Comparison of ENCODE assay signal across 18 cellular contexts in genomic region chr3:138803006-138803653, GRCh38. TPM values are rescaled to one million over a fixed set of nuclear protein-coding genes. Genes with fewer than 3 reads are reported as not detected.
DNase-seq lines count a peak whose midpoint lies in the region; ATAC-seq, FAIRE-seq and TF ChIP-seq lines count a peak whose summit lies in the region.
"Had no signal": no experiment of that assay in that cellular context is flagged by ENCODE, and none has a peak within 500 bp of the region (broad histone marks: within the 10 kb centered on the region; RNA-seq: fewer than 3 reads in every experiment).

No MANE protein-coding gene starts in this region.

- BruUV-seq in HepG2 (replicated peaks; lab: Mats Ljungman, UMichigan): no TSS peak

- H3K9me3 ChIP-seq in HepG2 (ENCODE audit: low read length): no peaks in the 10 kb centered on the region

- H3K4me3 ChIP-seq in HepG2 (replicated peaks in 1 of 3; ENCODE audit: insufficient read depth in 1 of 3, low read depth in 2 of 3, low read length in 3 of 3): no peak overlapping the region; a peak in 1 of 6 replicates
- H3K4me3 ChIP-seq: BLaER1 treated with 17β-estradiol and CSF1 and Interleukin-3, amounts not matched to agents 10 nM and 100 nM; K562 had no signal

- POLR2A ChIA-PET in HepG2 (lab: Yijun Ruan, JAX): no interaction called here

- DNase-seq in activated naive CD4-positive, alpha-beta T cell treated with anti-CD3 and anti-CD28 coated beads, Interleukin-2, amount 50 U/mL, for 72 hours (ENCODE audit: low spot score in 2 of 2): no peak
- DNase-seq in SK-MEL-5 (ENCODE audit: low read depth, low spot score) (peak; percentile 63), HepG2 (ENCODE audit: low spot score) (peak; percentile 15), renal cortical epithelial cell (ENCODE audit: low read depth) (peak; percentile 32), SKM-1 treated with dmso at 0.1 percent for 144 hours (lab: John Stamatoyannopoulos, UW; ENCODE audit: unreplicated experiment) (no peak), glutamatergic neuron (no peak)
- DNase-seq: DMS79, NCI-H1694, NCI-H82, Right ventricle myocardium superior had no signal

- CTCF ChIA-PET in HepG2 (lab: Yijun Ruan, JAX; ENCODE audit: low intra/inter-chr PET ratio, low total read pairs): no interaction called here

- WGBS in HepG2 (ENCODE audit: low lambda C conversion rate): 49% methylated on average over 2 of the region's 2 CpGs

- no peaks in the 10 kb centered on the region for H3K27me3 ChIP-seq in HepG2 (ENCODE audit: control insufficient read depth in 1 of 2, insufficient read depth in 2 of 2, low read length in 2 of 2)
- H3K27me3 ChIP-seq: BLaER1 treated with 17β-estradiol and CSF1 and Interleukin-3, amounts not matched to agents 10 nM and 100 nM had no signal

- no peak for TF ChIP-seq CTCF in HepG2 (CRISPR knock-in tag; IDR thresholded peaks at IDR 0.05)
- no peak for TF ChIP-seq CTCF in glutamatergic neuron (IDR thresholded peaks at IDR 0.05; ENCODE audit: partially characterized antibody, unreplicated experiment)

- peak overlapping the region; percentile 31 for H3K27ac Mint-ChIP-seq in activated naive CD4-positive, alpha-beta T cell treated with anti-CD3 and anti-CD28 coated beads, Interleukin-2, amount 50 U/mL, for 24 hours
- no peak overlapping the region for H3K27ac Mint-ChIP-seq in activated naive CD4-positive, alpha-beta T cell treated with anti-CD3 and anti-CD28 coated beads, Interleukin-2, amount 50 U/mL, for 72 hours
- H3K27ac Mint-ChIP-seq in glutamatergic neuron (ENCODE audit: unreplicated experiment): no peak overlapping the region

- in situ Hi-C loops in SK-MEL-5 (cut with HindIII; ENCODE audit: low pct_unique_long_range_greater_than_20kb, low sequenced_read_pairs) (no loop called here), HepG2 (cut with HindIII; ENCODE audit: extremely low pct_ligation_motif_present, low pct_unique_long_range_greater_than_20kb) (no loop called here)

- no peak overlapping the region for H3K4me3 Mint-ChIP-seq in activated naive CD4-positive, alpha-beta T cell treated with anti-CD3 and anti-CD28 coated beads, Interleukin-2, amount 50 U/mL, for 24 hours
- no peak overlapping the region for H3K4me3 Mint-ChIP-seq in glutamatergic neuron (ENCODE audit: unreplicated experiment)

- H3K27ac ChIP-seq in HepG2 (ENCODE audit: extremely low read length, insufficient read depth, low read length): peak overlapping the region; percentile 29
- H3K27ac ChIP-seq: BLaER1 treated with 17β-estradiol and CSF1 and Interleukin-3, amounts not matched to agents 10 nM and 100 nM had no signal

- H4K20me1 ChIP-seq in HepG2 (ENCODE audit: insufficient read depth, low read length): peaks cover 20% of the 10 kb centered on the region

- peaks cover 5% of the 10 kb centered on the region for H3K36me3 Mint-ChIP-seq in activated naive CD4-positive, alpha-beta T cell treated with anti-CD3 and anti-CD28 coated beads, Interleukin-2, amount 50 U/mL, for 24 hours
- H3K36me3 Mint-ChIP-seq in activated naive CD4-positive, alpha-beta T cell treated with anti-CD3 and anti-CD28 coated beads, Interleukin-2, amount 50 U/mL, for 72 hours: no peaks in the 10 kb centered on the region
- no peaks in the 10 kb centered on the region for H3K36me3 Mint-ChIP-seq in glutamatergic neuron (ENCODE audit: unreplicated experiment)

- no peak overlapping the region for H2AFZ ChIP-seq in HepG2 (ENCODE audit: low read length)

- no peak for TF ChIP-seq POLR2A in HepG2 (IDR thresholded peaks at IDR 0.05; ENCODE audit: insufficient read depth in 1 of 2, low read depth in 2 of 2, low read length in 2 of 2)

- no peaks in the 10 kb centered on the region for H3K9me3 Mint-ChIP-seq in activated naive CD4-positive, alpha-beta T cell treated with anti-CD3 and anti-CD28 coated beads, Interleukin-2, amount 50 U/mL, for 24 hours
- H3K9me3 Mint-ChIP-seq in activated naive CD4-positive, alpha-beta T cell treated with anti-CD3 and anti-CD28 coated beads, Interleukin-2, amount 50 U/mL, for 72 hours: peaks cover 0 to 8% of the 10 kb centered on the region in 2 donors
- H3K9me3 Mint-ChIP-seq in glutamatergic neuron (ENCODE audit: unreplicated experiment): no peaks in the 10 kb centered on the region

- no peaks in the 10 kb centered on the region for H3K27me3 Mint-ChIP-seq in activated naive CD4-positive, alpha-beta T cell treated with anti-CD3 and anti-CD28 coated beads, Interleukin-2, amount 50 U/mL, for 24 hours
- H3K27me3 Mint-ChIP-seq in glutamatergic neuron (ENCODE audit: unreplicated experiment): no peaks in the 10 kb centered on the region

- no peak overlapping the region for H3K9ac ChIP-seq in HepG2 (ENCODE audit: insufficient read depth, low read depth, low read length)
- H3K9ac ChIP-seq: BLaER1 treated with 17β-estradiol and CSF1 and Interleukin-3, amounts not matched to agents 10 nM and 100 nM had no signal

- H3K4me1 ChIP-seq in HepG2 (ENCODE audit: insufficient read depth, low read length): peaks cover 28% of the 10 kb centered on the region

- H3K4me2 ChIP-seq in HepG2 (ENCODE audit: low read depth, low read length): peak overlapping the region; percentile 5; the same call in 1 of the 2 replicates
- H3K4me2 ChIP-seq: BLaER1 treated with 17β-estradiol and CSF1 and Interleukin-3, amounts not matched to agents 10 nM and 100 nM had no signal

- H3K36me3 ChIP-seq in HepG2 (replicated peaks in 1 of 2; ENCODE audit: control insufficient read depth in 1 of 2, insufficient read depth in 2 of 2, low read length in 2 of 2): no peaks in the 10 kb centered on the region; a peak in 2 of 5 replicates

- ATAC-seq in activated naive CD4-positive, alpha-beta T cell treated with anti-CD3 and anti-CD28 coated beads, Interleukin-2, amount 50 U/mL, for 72 hours: no peak
- ATAC-seq in HepG2 (peak; percentile 59), GM18873 (IDR thresholded peaks at IDR 0.05; ENCODE audit: low FRiP score, unreplicated experiment) (no peak)
- ATAC-seq: K562, Panc1 had no signal

- TF ChIP-seq EP300 in HepG2 (IDR thresholded peaks at IDR 0.05; ENCODE audit: low read depth in 2 of 2, low read length in 2 of 2) (no peak), HepG2 (CRISPR knock-in tag; IDR thresholded peaks at IDR 0.05; ENCODE audit: borderline replicate concordance) (no peak)

- no peak for FAIRE-seq in HepG2 (lab: Jason Lieb, UNC)
- FAIRE-seq: G401.6, GM12892, GM19239, K562 had no signal

- peaks cover 49% of the 10 kb centered on the region for H3K4me1 Mint-ChIP-seq in activated naive CD4-positive, alpha-beta T cell treated with anti-CD3 and anti-CD28 coated beads, Interleukin-2, amount 50 U/mL, for 24 hours
- no peaks in the 10 kb centered on the region for H3K4me1 Mint-ChIP-seq in glutamatergic neuron (ENCODE audit: low read depth, unreplicated experiment)

- intact Hi-C loops in HepG2 (cut with micrococcal nuclease; ENCODE audit: unreplicated experiment): no loop called here

- TF ChIP-seq RAD21 in HepG2 (CRISPR knock-in tag; IDR thresholded peaks at IDR 0.05): no peak

- peaks cover 77% of the 10 kb centered on the region for H3K79me2 ChIP-seq in HepG2 (ENCODE audit: insufficient read depth, low read length)

TF ChIP-seq in HepG2, 621 proteins besides CTCF, POLR2A, EP300 and RAD21 (continues in another document):
- TF ChIP-seq, protein P1, sequence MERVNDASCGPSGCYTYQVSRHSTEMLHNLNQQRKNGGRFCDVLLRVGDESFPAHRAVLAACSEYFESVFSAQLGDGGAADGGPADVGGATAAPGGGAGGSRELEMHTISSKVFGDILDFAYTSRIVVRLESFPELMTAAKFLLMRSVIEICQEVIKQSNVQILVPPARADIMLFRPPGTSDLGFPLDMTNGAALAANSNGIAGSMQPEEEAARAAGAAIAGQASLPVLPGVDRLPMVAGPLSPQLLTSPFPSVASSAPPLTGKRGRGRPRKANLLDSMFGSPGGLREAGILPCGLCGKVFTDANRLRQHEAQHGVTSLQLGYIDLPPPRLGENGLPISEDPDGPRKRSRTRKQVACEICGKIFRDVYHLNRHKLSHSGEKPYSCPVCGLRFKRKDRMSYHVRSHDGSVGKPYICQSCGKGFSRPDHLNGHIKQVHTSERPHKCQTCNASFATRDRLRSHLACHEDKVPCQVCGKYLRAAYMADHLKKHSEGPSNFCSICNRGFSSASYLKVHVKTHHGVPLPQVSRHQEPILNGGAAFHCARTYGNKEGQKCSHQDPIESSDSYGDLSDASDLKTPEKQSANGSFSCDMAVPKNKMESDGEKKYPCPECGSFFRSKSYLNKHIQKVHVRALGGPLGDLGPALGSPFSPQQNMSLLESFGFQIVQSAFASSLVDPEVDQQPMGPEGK (CRISPR knock-in tag; IDR thresholded peaks at IDR 0.05): no peak
- TF ChIP-seq FOXP1 (IDR thresholded peaks at IDR 0.05): no peak
- peak; percentile 68; the same call in 1 of the 2 replicates for TF ChIP-seq FOXP1 (CRISPR knock-in tag; IDR thresholded peaks at IDR 0.05)

RNA-seq across cellular contexts. Expression of gene PIK3CB, which starts 31.6 kb away (rescaled TPM):
- 10 to 100 TPM; 18.8 to 21.7 TPM for total RNA-seq in activated naive CD4-positive, alpha-beta T cell treated with anti-CD3 and anti-CD28 coated beads, Interleukin-2, amount 50 U/mL, for 72 hours
- 33.6 and 36.6 TPM in 2 replicates for total RNA-seq in SK-MEL-5 (2014; rRNA removed; shearing (Covaris generic))
- polyA plus RNA-seq in SK-MEL-5 (2015; cell fraction: cytosol; rRNA removed): 67.6 and 75.3 TPM in 2 replicates
- 23.8 and 26.5 TPM in 2 replicates for polyA plus RNA-seq in SK-MEL-5 (2015; cell fraction: nucleus; rRNA removed)
- total RNA-seq in HepG2 (2016; rRNA removed; fragmentation: Illumina TruSeq; extraction: Trizol) (6.6 and 18.6 TPM in 2 replicates), renal cortical epithelial cell (22.2 and 77.6 TPM in 2 replicates), glutamatergic neuron (ENCODE audit: unreplicated experiment) (14.2 TPM)
- total RNA-seq in HepG2 (2016; cell fraction: cytosol; rRNA removed; fragmentation: Illumina TruSeq; extraction: Trizol; ENCODE audit: low read depth): 6.5 and 9.2 TPM in 2 replicates
- 6.4 and 18.1 TPM in 2 replicates for total RNA-seq in HepG2 (2016; cell fraction: insoluble cytoplasmic fraction; rRNA removed; fragmentation: Illumina TruSeq; extraction: Trizol)
- 13.7 and 13.9 TPM in 2 replicates for total RNA-seq in HepG2 (2016; cell fraction: membrane; rRNA removed; fragmentation: Illumina TruSeq; extraction: Trizol)
- total RNA-seq in HepG2 (2016; cell fraction: nucleus; rRNA removed; fragmentation: Illumina TruSeq; extraction: Trizol): 12.3 and 14.6 TPM in 2 replicates
- 18.7 and 23.8 TPM in 2 replicates for polyA plus RNA-seq in HepG2 (2011; rRNA removed)
- 10.9 and 18.4 TPM in 2 replicates for polyA plus RNA-seq in HepG2 (2011; cell fraction: cytosol; rRNA removed)
- polyA plus RNA-seq in HepG2 (2011; cell fraction: nucleus; rRNA removed): 13.0 and 17.3 TPM in 2 replicates
- 47.5 and 53.4 TPM in 2 replicates for polyA plus RNA-seq in HepG2 (2012)
- 2.2 and 2.4 TPM in 2 replicates for polyA plus RNA-seq in HepG2 (2016; cell fraction: cytosol; fragmentation: Illumina TruSeq; extraction: Trizol; ENCODE audit: low read depth)
- 23.5 TPM in 2 replicates for polyA plus RNA-seq in HepG2 (2016; cell fraction: insoluble cytoplasmic fraction; fragmentation: Illumina TruSeq; extraction: Trizol; ENCODE audit: low read depth)
- polyA plus RNA-seq in HepG2 (2016; cell fraction: membrane; fragmentation: Illumina TruSeq; extraction: Trizol; ENCODE audit: low read depth): 7.7 and 9.3 TPM in 2 replicates
- polyA plus RNA-seq in HepG2 (2016; cell fraction: nucleus; fragmentation: Illumina TruSeq; extraction: Trizol; ENCODE audit: insufficient read depth, low read depth): 13.6 and 13.7 TPM in 2 replicates
- 9.4 and 18.8 TPM in 2 replicates for polyA minus RNA-seq in HepG2 (2011; rRNA and poly(A)+ RNA removed; ENCODE audit: low replicate concordance)
- 29.0 and 40.8 TPM in 2 replicates for polyA minus RNA-seq in HepG2 (2011; cell fraction: cytosol; rRNA and poly(A)+ RNA removed)
- 74.0 and 78.9 TPM in 2 replicates for polyA minus RNA-seq in HepG2 (2011; cell fraction: nucleus; rRNA and poly(A)+ RNA removed)

Comparison
In these comparisons a context has a peak if more than half of its experiments do, and no peak if none do; other contexts are left out.
1. DNase-seq: peak in SK-MEL-5 (single experiment), HepG2 (single experiment) and renal cortical epithelial cell (single experiment); none in activated naive CD4-positive, alpha-beta T cell treated with anti-CD3 and anti-CD28 coated beads, Interleukin-2, amount 50 U/mL, for 72 hours (0 of 2), SKM-1 treated with dmso at 0.1 percent for 144 hours (single experiment) and glutamatergic neuron (single experiment).